Comparison of ENCODE assay signal across 10 cellular contexts in genomic region chr1:26190373-26190987, GRCh38. TPM values are rescaled to one million over a fixed set of nuclear protein-coding genes. Genes with fewer than 3 reads are reported as not detected.
DNase-seq lines count a peak whose midpoint lies in the region; ATAC-seq and TF ChIP-seq lines count a peak whose summit lies in the region.
"Had no signal": no experiment of that assay in that cellular context is flagged by ENCODE, and none has a peak within 500 bp of the region (broad histone marks: within the 10 kb centered on the region; RNA-seq: fewer than 3 reads in every experiment).

TSS of gene CATSPER4 (plus strand) at chr1:26190602. CDS start at chr1:26190628, 26 bp downstream.

- no peak for TF ChIP-seq POLR2A in testis (IDR thresholded peaks at IDR 0.05)

- TF ChIP-seq CTCF in RWPE2 (IDR thresholded peaks at IDR 0.05; ENCODE audit: poor library complexity, severe bottlenecking) (no peak), foreskin keratinocyte (conservative IDR thresholded peaks at IDR 0.05) (peak; percentile 57), testis (IDR thresholded peaks at IDR 0.05) (peak in 1 of 3 experiments; percentile 10)

- intact Hi-C loops in testis (cut with DNase I; ENCODE audit: low total_unique reads) = no loop called here

- H3K27ac Mint-ChIP-seq in activated naive CD4-positive, alpha-beta T cell treated with anti-CD3 and anti-CD28 coated beads, Interleukin-2, amount 50 U/mL, for 72 hours = peak within 1 kb of the TSS; percentile 18 to 28
- H3K27ac Mint-ChIP-seq: activated T-cell treated with anti-CD3 and anti-CD28 coated beads, Interleukin-2, amount 50 U/mL, for 72 hours had no signal

- peaks cover 13% of the 10 kb centered on the region for H3K36me3 ChIP-seq in RWPE2 (ENCODE audit: low read depth)
- H3K36me3 ChIP-seq in testis (ENCODE audit: low read depth, missing control alignments) = no peaks in the 10 kb centered on the region

- 49 to 66% methylated on average over 16 of the region's 16 CpGs for WGBS in testis, 2 donors

- H3K27ac ChIP-seq in RWPE2 (ENCODE audit: poor library complexity, severe bottlenecking) (no peak within 1 kb of the TSS), foreskin keratinocyte (no peak within 1 kb of the TSS), testis (no peak within 1 kb of the TSS)

- H3K4me3 ChIP-seq in RWPE2 (ENCODE audit: severe bottlenecking) (no peak within 1 kb of the TSS), testis (no peak within 1 kb of the TSS)

- H3K27me3 ChIP-seq in RWPE2 (ENCODE audit: insufficient read depth, poor library complexity, severe bottlenecking) (no peaks in the 10 kb centered on the region), foreskin keratinocyte (no peaks in the 10 kb centered on the region), testis (no peaks in the 10 kb centered on the region)

- H3K4me1 ChIP-seq in RWPE2 (ENCODE audit: insufficient read depth, poor library complexity, severe bottlenecking) (no peaks in the 10 kb centered on the region), foreskin keratinocyte (no peaks in the 10 kb centered on the region), testis (no peaks in the 10 kb centered on the region)

- H3K36me3 Mint-ChIP-seq in activated naive CD4-positive, alpha-beta T cell treated with anti-CD3 and anti-CD28 coated beads, Interleukin-2, amount 50 U/mL, for 72 hours = no peaks in the 10 kb centered on the region
- H3K36me3 Mint-ChIP-seq: naive B cell had no signal

- DNase-seq in activated naive CD4-positive, alpha-beta T cell treated with anti-CD3 and anti-CD28 coated beads, Interleukin-2, amount 50 U/mL, for 72 hours (ENCODE audit: low spot score in 2 of 2) = no peak
- DNase-seq in activated naive CD4-positive, alpha-beta T cell treated with Interleukin-2 at 50 U/mL for 16 hours = no peak
- DNase-seq in RWPE2 (ENCODE audit: low spot score) (no peak), foreskin keratinocyte (peak in 1 of 2 donors; percentile 28), testis (peak; percentile 67), cerebellum (ENCODE audit: low spot score) (no peak)
- DNase-seq: activated T-cell treated with anti-CD3 and anti-CD28 coated beads, Interleukin-2, amount 50 U/mL, for 72 hours; naive B cell had no signal

- ATAC-seq in activated naive CD4-positive, alpha-beta T cell treated with anti-CD3 and anti-CD28 coated beads, Interleukin-2, amount 50 U/mL, for 72 hours = no peak
- peak; percentile 57 for ATAC-seq in RWPE2 (ENCODE audit: low read depth)
- peak; percentile 36 for ATAC-seq in foreskin keratinocyte
- ATAC-seq in GM18498 (IDR thresholded peaks at IDR 0.05; ENCODE audit: unreplicated experiment) = no peak
- ATAC-seq in HG02798 (IDR thresholded peaks at IDR 0.05; ENCODE audit: poor library complexity, unreplicated experiment) = no peak

- H3K9me3 ChIP-seq in RWPE2 (ENCODE audit: severe bottlenecking) (no peaks in the 10 kb centered on the region), testis (no peaks in the 10 kb centered on the region)

- H3K9me3 Mint-ChIP-seq in activated naive CD4-positive, alpha-beta T cell treated with anti-CD3 and anti-CD28 coated beads, Interleukin-2, amount 50 U/mL, for 72 hours = no peaks in the 10 kb centered on the region
- H3K9me3 Mint-ChIP-seq: activated T-cell treated with anti-CD3 and anti-CD28 coated beads, Interleukin-2, amount 50 U/mL, for 72 hours; naive B cell had no signal

RNA-seq across cellular contexts. Expression of gene CATSPER4, which starts in this region (rescaled TPM):
- total RNA-seq in activated naive CD4-positive, alpha-beta T cell treated with anti-CD3 and anti-CD28 coated beads, Interleukin-2, amount 50 U/mL, for 72 hours = not detected
- total RNA-seq in foreskin keratinocyte (not detected in 2 replicates), testis (1 to 10 TPM; 4.9 to 8.2 TPM), cerebellum (0.18 TPM)
- polyA plus RNA-seq in foreskin keratinocyte (not detected in 2 replicates), testis (ENCODE audit: insufficient read depth, low read depth, low replicate concordance) (13.2 TPM)

Comparison
In these comparisons a context has a peak if more than half of its experiments do, and no peak if none do; other contexts are left out.
1. RNA of gene CATSPER4 (polyA plus RNA-seq): 13.2 TPM in testis (single experiment); not detected in foreskin keratinocyte; every median in the first group is over 10 times any median in the second.
2. Peak in ATAC-seq in foreskin keratinocyte; RNA of the gene not detected or under 1 TPM.